ENCODE assay signal across 1 cellular context in the genomic region with DNA sequence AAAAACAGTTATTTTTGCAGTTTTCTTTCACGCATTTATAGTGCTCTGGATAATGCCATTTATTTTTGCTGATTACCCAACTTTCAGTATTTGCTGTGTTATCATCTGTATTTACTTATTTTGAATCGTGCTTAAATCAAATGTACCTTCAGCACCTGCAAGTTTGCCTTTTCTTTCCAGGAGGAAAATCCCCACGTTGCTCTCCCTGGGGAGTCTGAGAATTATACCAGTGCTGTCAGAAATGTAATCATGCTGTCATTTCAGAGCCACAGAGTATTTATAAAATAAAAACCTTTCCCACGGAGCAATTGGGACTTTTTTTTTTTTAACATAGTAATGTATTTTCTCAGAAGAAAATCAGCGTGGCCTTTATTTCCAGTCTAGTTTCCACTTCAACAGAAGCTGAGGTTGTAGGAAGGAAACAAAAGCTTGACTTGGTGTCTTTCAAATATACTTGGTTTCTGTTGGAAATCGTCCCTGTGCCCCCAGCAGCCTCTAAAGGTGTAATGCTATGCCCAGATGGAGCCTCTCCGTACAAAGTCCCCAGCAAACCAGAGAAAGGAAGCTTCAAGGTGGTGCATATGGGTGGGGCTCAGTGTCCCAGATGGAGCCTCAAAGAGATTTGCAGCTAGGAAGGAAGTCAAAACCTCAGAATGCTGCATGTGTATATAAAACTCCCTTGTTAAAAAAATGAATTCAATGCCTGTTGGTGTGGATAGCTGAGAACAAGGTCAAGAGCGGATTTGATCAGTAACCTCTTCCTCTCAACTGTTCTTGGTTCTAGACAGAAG.
TF ChIP-seq lines count a peak whose summit lies in the region.

No MANE protein-coding gene starts in this region.

TF ChIP-seq in WTC11, 78 proteins besides CTCF, POLR2A, EP300 and RAD21 (continued from another document):
- TF ChIP-seq, protein P1, sequence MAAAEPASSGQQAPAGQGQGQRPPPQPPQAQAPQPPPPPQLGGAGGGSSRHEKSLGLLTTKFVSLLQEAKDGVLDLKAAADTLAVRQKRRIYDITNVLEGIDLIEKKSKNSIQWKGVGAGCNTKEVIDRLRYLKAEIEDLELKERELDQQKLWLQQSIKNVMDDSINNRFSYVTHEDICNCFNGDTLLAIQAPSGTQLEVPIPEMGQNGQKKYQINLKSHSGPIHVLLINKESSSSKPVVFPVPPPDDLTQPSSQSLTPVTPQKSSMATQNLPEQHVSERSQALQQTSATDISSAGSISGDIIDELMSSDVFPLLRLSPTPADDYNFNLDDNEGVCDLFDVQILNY (CRISPR knock-in tag; IDR thresholded peaks at IDR 0.05): no peak
